ENCODE assay signal across 8 cellular contexts in the genomic region with DNA sequence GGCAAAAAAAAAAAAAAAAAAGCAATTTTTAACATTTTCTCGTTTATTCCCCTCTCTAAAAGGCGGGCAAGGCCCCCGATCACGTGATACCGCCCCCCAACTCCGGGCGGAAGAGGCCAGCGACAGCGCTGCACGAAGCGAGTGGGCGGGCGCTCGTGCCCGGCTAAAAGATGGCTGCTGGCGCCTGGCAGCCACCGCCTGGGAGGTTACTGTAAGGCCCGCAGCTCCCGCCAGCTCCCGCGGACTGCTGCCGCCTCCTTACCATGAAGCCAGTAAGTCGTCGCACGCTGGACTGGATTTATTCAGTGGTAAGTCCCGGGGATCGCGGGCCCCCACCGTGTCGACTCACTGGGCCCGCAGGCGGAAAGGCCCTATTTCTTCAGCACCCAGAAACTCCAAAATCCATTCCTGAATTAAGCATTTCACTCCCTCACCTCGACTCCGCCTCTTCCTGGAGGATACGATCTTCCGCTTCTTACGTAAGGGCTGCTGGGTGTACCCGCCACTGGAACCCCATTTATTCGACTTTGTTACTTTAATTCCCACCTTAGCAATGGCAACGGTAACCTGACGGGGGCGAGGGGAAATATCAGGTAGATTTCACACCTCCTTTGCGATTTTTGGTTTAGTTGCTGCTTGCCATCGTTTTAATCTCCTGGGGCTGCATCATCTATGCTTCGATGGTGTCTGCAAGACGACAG. TPM values are rescaled to one million over a fixed set of nuclear protein-coding genes. Genes with fewer than 3 reads are reported as not detected.
A peak's percentile ranks its signal among the peaks of the same experiment; 100 is the strongest.
DNase-seq lines count a peak whose midpoint lies in the region; ATAC-seq, FAIRE-seq and TF ChIP-seq lines count a peak whose summit lies in the region.

Gene SMIM27, plus strand, starts transcription at position 156 of the 701 bp plus-strand sequence. Its CDS starts 108 bp downstream, at position 264.
Gene TOPORS, minus strand, starts transcription at position 415 of the 701 bp plus-strand sequence. Its CDS starts 150 bp downstream, at position 265.

- TF ChIP-seq POLR2A in GM12892 (IDR thresholded peaks at IDR 0.05; ENCODE audit: low read depth, low read length) (peak; percentile 92), transverse colon (IDR thresholded peaks at IDR 0.05) (peak; percentile 81)

- H3K27ac ChIP-seq in cardiac muscle cell (peak within 1 kb of the TSS; percentile 98), transverse colon (peak within 1 kb of the TSS; percentile 90 to 97 (median 92))

- FAIRE-seq in GM12892 (lab: Jason Lieb, UNC) = peak; percentile 93

- H3K9me3 ChIP-seq in cardiac muscle cell (ENCODE audit: low read depth) = no peaks in the 10 kb centered on the region
- H3K9me3 ChIP-seq in transverse colon = no peaks in the 10 kb centered on the region

- ATAC-seq in HG02840 (IDR thresholded peaks at IDR 0.05; ENCODE audit: low FRiP score, unreplicated experiment) = peak; percentile 66

- no peak for TF ChIP-seq EP300 in transverse colon (IDR thresholded peaks at IDR 0.05; ENCODE audit: low read depth)

- H3K27me3 ChIP-seq in cardiac muscle cell = no peaks in the 10 kb centered on the region
- no peaks in the 10 kb centered on the region for H3K27me3 ChIP-seq in transverse colon

- DNase-seq in GM12892 (ENCODE audit: insufficient read length) (peak; percentile 74), NCI-H1436 (lab: John Stamatoyannopoulos, UW) (peak; percentile 87), SW480 (ENCODE audit: low spot score) (peak; percentile 89), cardiac muscle cell (ENCODE audit: low read depth in 1 of 2, low spot score in 1 of 2) (peak; percentile 94), pons (ENCODE audit: low spot score) (peak; percentile 97), transverse colon (peak; percentile 93)
- DNase-seq in activated naive CD8-positive, alpha-beta T cell treated with anti-CD3 and anti-CD28 coated beads, Interleukin-2, amount 50 U/mL, for 16 hours (ENCODE audit: low read depth, low spot score) = peak; percentile 80

- H3K4me3 ChIP-seq in cardiac muscle cell = peak within 1 kb of the TSS; percentile 82
- H3K4me3 ChIP-seq in transverse colon = peak within 1 kb of the TSS; percentile 64 to 82 (median 80)

- TF ChIP-seq CTCF in cardiac muscle cell (IDR thresholded peaks at IDR 0.05; ENCODE audit: low read depth, low read length) = no peak
- TF ChIP-seq CTCF in transverse colon (IDR thresholded peaks at IDR 0.05) = no peak

- WGBS in transverse colon (ENCODE audit: low coverage in 1 of 2), 2 donors = 0 to 1% methylated on average over 8 to 46 of the region's 46 CpGs

- H3K36me3 ChIP-seq in cardiac muscle cell = no peaks in the 10 kb centered on the region
- H3K36me3 ChIP-seq in transverse colon = no peaks in the 10 kb centered on the region

- intact Hi-C loops in transverse colon (cut with DNase I; ENCODE audit: low total_unique reads) = no loop called here

- peaks cover 7% of the 10 kb centered on the region for H3K4me1 ChIP-seq in cardiac muscle cell (ENCODE audit: low read depth)
- H3K4me1 ChIP-seq in transverse colon = peaks cover 12 to 30% (median 21%) of the 10 kb centered on the region in 4 donors

- in situ Hi-C loops in transverse colon (cut with MboI; ENCODE audit: low pct_ligation_motif_present in 1 of 4, low pct_unique_long_range_greater_than_20kb in 1 of 4, low sequenced_read_pairs in 3 of 4) = no loop called here

RNA-seq across cellular contexts. Expression of gene SMIM27, which starts in this region (rescaled TPM):
- polyA plus RNA-seq in GM12892 (2012; ENCODE audit: missing spikeins) = 29.5 TPM
- 6.5 and 11.2 TPM in 2 replicates for total RNA-seq in cardiac muscle cell
- 47.1 and 65.3 TPM in 2 replicates for polyA plus RNA-seq in cardiac muscle cell
- total RNA-seq in transverse colon = 1 to 10 TPM; 2.0 to 7.5 (median 3.8) TPM

RNA-seq across cellular contexts. Expression of gene TOPORS, which starts in this region (rescaled TPM):
- polyA plus RNA-seq in GM12892 (2012; ENCODE audit: missing spikeins) = 12.2 TPM
- total RNA-seq in cardiac muscle cell (14.1 and 17.1 TPM in 2 replicates), transverse colon (10 to 100 TPM; 14.5 to 26.5 (median 18.4) TPM)
- polyA plus RNA-seq in cardiac muscle cell = 18.5 and 18.6 TPM in 2 replicates

Comparison
In these comparisons a context has a peak if more than half of its experiments do, and no peak if none do; other contexts are left out.
1. Peak in every context shown above with its lines: DNase-seq, ATAC-seq, H3K4me3 ChIP-seq and H3K27ac ChIP-seq.